Comparison of ENCODE assay signal across 10 cellular contexts in the genomic region with DNA sequence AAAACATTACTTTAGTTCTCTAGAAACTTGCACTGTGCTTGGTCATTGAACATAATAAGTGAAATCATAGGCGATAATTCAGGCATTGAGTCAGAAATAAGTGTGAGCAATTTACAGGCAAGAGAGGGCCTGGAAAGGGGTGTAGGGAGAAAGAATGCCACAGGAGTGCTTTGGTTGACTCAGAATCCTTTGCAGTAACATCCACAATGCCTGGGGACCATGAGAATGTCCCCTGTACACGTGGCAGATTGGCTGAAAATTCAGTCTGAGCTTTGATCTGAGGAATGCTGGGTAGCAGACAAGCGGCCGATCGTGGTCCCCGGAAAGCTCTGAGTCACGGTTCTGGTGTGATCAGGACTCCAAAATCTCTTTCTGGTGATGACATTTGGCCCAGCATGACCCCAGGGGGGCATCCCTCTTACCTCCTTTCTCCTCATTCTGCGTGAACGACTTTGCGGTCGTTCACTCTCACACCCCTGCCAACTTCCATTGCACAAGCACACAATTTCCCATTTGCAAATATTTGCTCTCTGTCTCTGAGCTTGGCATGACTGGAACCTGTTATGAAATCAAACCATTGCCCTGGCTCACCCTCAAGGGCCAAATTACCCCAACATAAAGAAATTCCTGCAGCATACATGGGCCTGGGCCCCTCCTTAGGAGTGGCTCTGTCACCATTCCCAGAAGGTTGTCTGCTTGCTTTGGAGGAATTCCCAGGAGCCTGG.
DNase-seq lines count a peak whose midpoint lies in the region; ATAC-seq and TF ChIP-seq lines count a peak whose summit lies in the region.
"Had no signal": no experiment of that assay in that cellular context is flagged by ENCODE, and none has a peak within 500 bp of the region (broad histone marks: within the 10 kb centered on the region; RNA-seq: fewer than 3 reads in every experiment).

No MANE protein-coding gene starts in this region.

- H3K9me3 Mint-ChIP-seq in activated T-helper 2 cell treated with anti-CD3 and anti-CD28 coated beads, Interferon-gamma antibody, Interleukin-2, Interleukin-4, amounts not matched to agents 10 μg/mL and 5 μg/mL and 100 μg/mL, durations not matched to agents 14 hours and 24 hours and 36 hours = no peaks in the 10 kb centered on the region
- H3K9me3 Mint-ChIP-seq: CD4-positive, CD25-positive, alpha-beta regulatory T cell had no signal

- H3K9me3 ChIP-seq in body of pancreas = no peaks in the 10 kb centered on the region
- no peaks in the 10 kb centered on the region for H3K9me3 ChIP-seq in liver (ENCODE audit: control insufficient read depth in 4 of 4, low read length in 3 of 4)
- no peaks in the 10 kb centered on the region for H3K9me3 ChIP-seq in aorta (ENCODE audit: control insufficient read depth, low read length)

- peak overlapping the region; percentile 70 to 77 (median 74) for H3K27ac ChIP-seq in body of pancreas
- H3K27ac ChIP-seq in liver (ENCODE audit: low read depth in 1 of 2, low read length in 2 of 2) = peak overlapping the region; percentile 83 to 87
- H3K27ac ChIP-seq in aorta (ENCODE audit: low read depth in 1 of 2, low read length in 2 of 2) = peak overlapping the region; percentile 28 to 80

- TF ChIP-seq RAD21 in liver (IDR thresholded peaks at IDR 0.05) = peak; percentile 62 to 68

- intact Hi-C loops in body of pancreas (cut with DNase I) = no loop called here
- intact Hi-C loops in aorta (cut with DNase I) = loop anchor here in 1 of 2 donors (5.0 kb wide), 3 partner anchors 305 to 375 kb away; a partner anchor contains a TSS
- intact Hi-C loops in activated T-helper 2 cell treated with anti-CD3 and anti-CD28 coated beads, Interferon-gamma antibody, Interleukin-2, Interleukin-4, amounts not matched to agents 10 μg/mL and 5 μg/mL and 100 μg/mL, durations not matched to agents 14 hours and 24 hours and 36 hours (cut with micrococcal nuclease) = loop anchor here (2.0 kb wide), 1 partner anchor 659 kb away; no protein-coding TSS in a partner anchor

- H3K27ac Mint-ChIP-seq in activated T-helper 2 cell treated with anti-CD3 and anti-CD28 coated beads, Interferon-gamma antibody, Interleukin-2, Interleukin-4, amounts not matched to agents 10 μg/mL and 5 μg/mL and 100 μg/mL, durations not matched to agents 14 hours and 24 hours and 36 hours = no peak overlapping the region
- H3K27ac Mint-ChIP-seq: CD4-positive, CD25-positive, alpha-beta regulatory T cell had no signal

- H3K4me1 ChIP-seq in body of pancreas (peaks cover 28% of the 10 kb centered on the region), liver (ENCODE audit: control insufficient read depth in 4 of 4, insufficient read depth in 4 of 4, low read length in 3 of 4) (peaks cover 9 to 54% (median 45%) of the 10 kb centered on the region in 4 donors), aorta (ENCODE audit: control insufficient read depth in 1 of 2, insufficient read depth in 2 of 2, low read length in 2 of 2) (no peaks in the 10 kb centered on the region)

- no peak overlapping the region for H3K4me3 ChIP-seq in body of pancreas
- no peak overlapping the region for H3K4me3 ChIP-seq in liver (ENCODE audit: low read depth in 1 of 3, low read length in 3 of 3)
- H3K4me3 ChIP-seq in aorta (ENCODE audit: low read length in 2 of 2) = no peak overlapping the region

- H3K9ac ChIP-seq in liver (ENCODE audit: low read depth in 1 of 2, low read length in 2 of 2) = no peak overlapping the region

- H3K36me3 ChIP-seq in body of pancreas (replicated peaks in 1 of 2; ENCODE audit: insufficient read depth in 1 of 2, low read depth in 2 of 2) = no peaks in the 10 kb centered on the region
- no peaks in the 10 kb centered on the region for H3K36me3 ChIP-seq in liver (ENCODE audit: control insufficient read depth in 4 of 4, insufficient read depth in 3 of 4, low read depth in 1 of 4, low read length in 3 of 4)
- H3K36me3 ChIP-seq in aorta (ENCODE audit: control insufficient read depth in 1 of 2, insufficient read depth in 2 of 2, low read length in 1 of 2) = no peaks in the 10 kb centered on the region

- H3K36me3 Mint-ChIP-seq in activated T-helper 2 cell treated with anti-CD3 and anti-CD28 coated beads, Interferon-gamma antibody, Interleukin-2, Interleukin-4, amounts not matched to agents 10 μg/mL and 5 μg/mL and 100 μg/mL, durations not matched to agents 14 hours and 24 hours and 36 hours (ENCODE audit: low read depth) = no peaks in the 10 kb centered on the region
- H3K36me3 Mint-ChIP-seq: CD4-positive, CD25-positive, alpha-beta regulatory T cell had no signal

- TF ChIP-seq CTCF in body of pancreas (IDR thresholded peaks at IDR 0.05) (no peak), liver (IDR thresholded peaks at IDR 0.05; ENCODE audit: low read depth, low read length, missing input control) (no peak)

- WGBS in body of pancreas, 2 donors = 10 to 21% methylated on average over 11 of the region's 11 CpGs
- WGBS in liver = 24% methylated on average over 11 of the region's 11 CpGs
- WGBS in aorta, 2 donors = 1 to 9% methylated on average over 11 of the region's 11 CpGs

- DNase-seq in SHP77 (lab: John Stamatoyannopoulos, UW) (peak; percentile 12 to 34), SHP77 treated with DMSO at 0.1 percent for 48 hours (lab: John Stamatoyannopoulos, UW) (no peak), body of pancreas (peak; percentile 71 to 87 (median 82)), aorta (peak; percentile 79 to 85), NCI-H524 (lab: John Stamatoyannopoulos, UW) (no peak)
- no peak for DNase-seq in activated effector memory CD4-positive, alpha-beta T cell treated with Interleukin-2 at 50 U/mL for 16 hours
- DNase-seq in activated T-helper 2 cell treated with anti-CD3 and anti-CD28 coated beads, Interferon-gamma antibody, Interleukin-2, Interleukin-4, amounts not matched to agents 10 μg/mL and 5 μg/mL and 100 μg/mL, durations not matched to agents 14 hours and 24 hours and 36 hours (ENCODE audit: low spot score) = no peak
- DNase-seq: CD4-positive, CD25-positive, alpha-beta regulatory T cell; NCI-H1105 had no signal

- ATAC-seq in body of pancreas = peak; percentile 87
- peak; percentile 81 for ATAC-seq in aorta (ENCODE audit: low FRiP score)

- no peak overlapping the region for H3K4me3 Mint-ChIP-seq in activated T-helper 2 cell treated with anti-CD3 and anti-CD28 coated beads, Interferon-gamma antibody, Interleukin-2, Interleukin-4, amounts not matched to agents 10 μg/mL and 5 μg/mL and 100 μg/mL, durations not matched to agents 14 hours and 24 hours and 36 hours (ENCODE audit: low read depth)
- H3K4me3 Mint-ChIP-seq: CD4-positive, CD25-positive, alpha-beta regulatory T cell had no signal

- peaks cover 2% of the 10 kb centered on the region for H3K4me1 Mint-ChIP-seq in activated T-helper 2 cell treated with anti-CD3 and anti-CD28 coated beads, Interferon-gamma antibody, Interleukin-2, Interleukin-4, amounts not matched to agents 10 μg/mL and 5 μg/mL and 100 μg/mL, durations not matched to agents 14 hours and 24 hours and 36 hours (ENCODE audit: low read depth)

- no peaks in the 10 kb centered on the region for H3K27me3 Mint-ChIP-seq in activated T-helper 2 cell treated with anti-CD3 and anti-CD28 coated beads, Interferon-gamma antibody, Interleukin-2, Interleukin-4, amounts not matched to agents 10 μg/mL and 5 μg/mL and 100 μg/mL, durations not matched to agents 14 hours and 24 hours and 36 hours (ENCODE audit: low read depth)

- TF ChIP-seq POLR2A in body of pancreas (IDR thresholded peaks at IDR 0.05) = no peak

- H3K27me3 ChIP-seq in body of pancreas = no peaks in the 10 kb centered on the region
- no peaks in the 10 kb centered on the region for H3K27me3 ChIP-seq in liver (ENCODE audit: control insufficient read depth in 4 of 4, insufficient read depth in 4 of 4, low read length in 3 of 4)
- H3K27me3 ChIP-seq in aorta (ENCODE audit: control insufficient read depth in 1 of 2, insufficient read depth in 2 of 2, low read length in 1 of 2) = no peaks in the 10 kb centered on the region

TF ChIP-seq in liver, 16 proteins besides CTCF, POLR2A, EP300 and RAD21 (continues in another document):
- TF ChIP-seq, protein P1, sequence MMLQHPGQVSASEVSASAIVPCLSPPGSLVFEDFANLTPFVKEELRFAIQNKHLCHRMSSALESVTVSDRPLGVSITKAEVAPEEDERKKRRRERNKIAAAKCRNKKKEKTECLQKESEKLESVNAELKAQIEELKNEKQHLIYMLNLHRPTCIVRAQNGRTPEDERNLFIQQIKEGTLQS (IDR thresholded peaks at IDR 0.05) = peak; percentile 99
- TF ChIP-seq YY1 (IDR thresholded peaks at IDR 0.05) (peak; percentile 82), JUND (IDR thresholded peaks at IDR 0.05) (peak; percentile 98), FOXA2 (IDR thresholded peaks at IDR 0.05) (peak; percentile 82), HNF4G (IDR thresholded peaks at IDR 0.05) (no peak), RXRA (IDR thresholded peaks at IDR 0.05) (peak; percentile 100), HNF4A (conservative IDR thresholded peaks at IDR 0.05) (peak; percentile 90 to 91)
- TF ChIP-seq, protein P2, sequence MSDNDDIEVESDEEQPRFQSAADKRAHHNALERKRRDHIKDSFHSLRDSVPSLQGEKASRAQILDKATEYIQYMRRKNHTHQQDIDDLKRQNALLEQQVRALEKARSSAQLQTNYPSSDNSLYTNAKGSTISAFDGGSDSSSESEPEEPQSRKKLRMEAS (IDR thresholded peaks at IDR 0.05) = peak; percentile 97
- TF ChIP-seq, protein P3, sequence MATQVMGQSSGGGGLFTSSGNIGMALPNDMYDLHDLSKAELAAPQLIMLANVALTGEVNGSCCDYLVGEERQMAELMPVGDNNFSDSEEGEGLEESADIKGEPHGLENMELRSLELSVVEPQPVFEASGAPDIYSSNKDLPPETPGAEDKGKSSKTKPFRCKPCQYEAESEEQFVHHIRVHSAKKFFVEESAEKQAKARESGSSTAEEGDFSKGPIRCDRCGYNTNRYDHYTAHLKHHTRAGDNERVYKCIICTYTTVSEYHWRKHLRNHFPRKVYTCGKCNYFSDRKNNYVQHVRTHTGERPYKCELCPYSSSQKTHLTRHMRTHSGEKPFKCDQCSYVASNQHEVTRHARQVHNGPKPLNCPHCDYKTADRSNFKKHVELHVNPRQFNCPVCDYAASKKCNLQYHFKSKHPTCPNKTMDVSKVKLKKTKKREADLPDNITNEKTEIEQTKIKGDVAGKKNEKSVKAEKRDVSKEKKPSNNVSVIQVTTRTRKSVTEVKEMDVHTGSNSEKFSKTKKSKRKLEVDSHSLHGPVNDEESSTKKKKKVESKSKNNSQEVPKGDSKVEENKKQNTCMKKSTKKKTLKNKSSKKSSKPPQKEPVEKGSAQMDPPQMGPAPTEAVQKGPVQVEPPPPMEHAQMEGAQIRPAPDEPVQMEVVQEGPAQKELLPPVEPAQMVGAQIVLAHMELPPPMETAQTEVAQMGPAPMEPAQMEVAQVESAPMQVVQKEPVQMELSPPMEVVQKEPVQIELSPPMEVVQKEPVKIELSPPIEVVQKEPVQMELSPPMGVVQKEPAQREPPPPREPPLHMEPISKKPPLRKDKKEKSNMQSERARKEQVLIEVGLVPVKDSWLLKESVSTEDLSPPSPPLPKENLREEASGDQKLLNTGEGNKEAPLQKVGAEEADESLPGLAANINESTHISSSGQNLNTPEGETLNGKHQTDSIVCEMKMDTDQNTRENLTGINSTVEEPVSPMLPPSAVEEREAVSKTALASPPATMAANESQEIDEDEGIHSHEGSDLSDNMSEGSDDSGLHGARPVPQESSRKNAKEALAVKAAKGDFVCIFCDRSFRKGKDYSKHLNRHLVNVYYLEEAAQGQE (IDR thresholded peaks at IDR 0.05) = peak; percentile 91

Comparison
In these comparisons a context has a peak if more than half of its experiments do, and no peak if none do; other contexts are left out.
1. DNase-seq: peak in SHP77 (2 of 2), body of pancreas (4 of 4) and aorta (2 of 2); none in SHP77 treated with DMSO at 0.1 percent for 48 hours (single experiment), NCI-H524 (0 of 2), activated effector memory CD4-positive, alpha-beta T cell treated with Interleukin-2 at 50 U/mL for 16 hours (single experiment) and activated T-helper 2 cell treated with anti-CD3 and anti-CD28 coated beads, Interferon-gamma antibody, Interleukin-2, Interleukin-4, amounts not matched to agents 10 μg/mL and 5 μg/mL and 100 μg/mL, durations not matched to agents 14 hours and 24 hours and 36 hours (single experiment).
2. Peak in every context shown above with its lines, with median percentiles within 50 percentile points of each other: H3K27ac ChIP-seq.